Comparison of ENCODE assay signal across 8 cellular contexts in genomic region chr15:92809064-92809879, GRCh38.
DNase-seq lines count a peak whose midpoint lies in the region; TF ChIP-seq lines count a peak whose summit lies in the region.

No MANE protein-coding gene starts in this region.

- H3K36me3 ChIP-seq in MG63 (no peaks in the 10 kb centered on the region), neuron (ENCODE audit: insufficient read depth, low read length) (no peaks in the 10 kb centered on the region)

- peak overlapping the region; percentile 45 for H3K4me3 ChIP-seq in MG63
- H3K4me3 ChIP-seq in foreskin fibroblast (ENCODE audit: low read depth in 1 of 2, low read length in 2 of 2), result peak overlapping the region; percentile 55 to 60
- H3K4me3 ChIP-seq in neuron (ENCODE audit: low read length), result peak overlapping the region; percentile 73

- DNase-seq in GM03348 (ENCODE audit: low spot score), result peak; percentile 97
- DNase-seq in HCEC 1CT, result peak; percentile 96
- peak; percentile 99 for DNase-seq in MG63
- peak; percentile 90 to 96 for DNase-seq in SHP77 (lab: John Stamatoyannopoulos, UW)
- peak; percentile 98 for DNase-seq in activated gamma-delta T cell treated with Interleukin-2 at 50 U/mL for 16 hours
- peak; percentile 96 to 99 for DNase-seq in foreskin fibroblast
- peak; percentile 92 for DNase-seq in stromal cell of bone marrow (ENCODE audit: low read depth)

- peak overlapping the region; percentile 33 for H2AFZ ChIP-seq in neuron (ENCODE audit: low read depth, low read length)

- peak; percentile 46 for TF ChIP-seq CTCF in foreskin fibroblast (IDR thresholded peaks at IDR 0.05; ENCODE audit: low read depth, low read length)

- H3K9me3 ChIP-seq in MG63 (no peaks in the 10 kb centered on the region), neuron (ENCODE audit: low read length) (peaks cover 2% of the 10 kb centered on the region)

- H3K27me3 ChIP-seq in MG63 (no peaks in the 10 kb centered on the region), neuron (ENCODE audit: insufficient read depth, low read length) (no peaks in the 10 kb centered on the region)

- H3K4me1 ChIP-seq in neuron (ENCODE audit: insufficient read depth, low read length), result peaks cover 25% of the 10 kb centered on the region

Comparison
In these comparisons a context has a peak if more than half of its experiments do, and no peak if none do; other contexts are left out.
1. Peak in every context shown above with its lines: DNase-seq and H3K4me3 ChIP-seq.